In genomic region chr5:152056931-152057330, GRCh38 we compare ENCODE assay signal across 34 cellular contexts.
"Had no signal": no experiment of that assay in that cellular context is flagged by ENCODE, and none has a peak within 500 bp of the region (broad histone marks: within the 10 kb centered on the region; RNA-seq: fewer than 3 reads in every experiment).

No MANE protein-coding gene starts in this region.

- H3K4me3 ChIP-seq: adrenal gland, ascending aorta, body of pancreas, breast epithelium, cardiac muscle cell had no signal

- FAIRE-seq: astrocyte, bronchial epithelial cell had no signal

- H3K4me1 ChIP-seq: adrenal gland, ascending aorta, body of pancreas, breast epithelium had no signal

- H3K27ac ChIP-seq: adrenal gland, ascending aorta, body of pancreas, brain microvascular endothelial cell, breast epithelium, cardiac muscle cell had no signal

- DNase-seq: activated effector memory CD4-positive, alpha-beta T cell treated with anti-CD3 and anti-CD28 coated beads, Interleukin-2, amount 50 U/mL, for 16 hours; activated effector memory CD4-positive, alpha-beta T cell treated with Interleukin-2 at 50 U/mL for 16 hours; activated gamma-delta T cell; activated gamma-delta T cell treated with Interleukin-2 at 50 U/mL for 16 hours; activated naive CD4-positive, alpha-beta T cell; activated naive CD4-positive, alpha-beta T cell treated with anti-CD3 and anti-CD28 coated beads for 36 hours; activated naive CD4-positive, alpha-beta T cell treated with anti-CD3 and anti-CD28 coated beads, Interleukin-2, amount 10 ng/mL, durations not matched to agents 7 days and 5 days; activated naive CD4-positive, alpha-beta T cell treated with anti-CD3 and anti-CD28 coated beads, Interleukin-2, amount 50 U/mL, for 16 hours; activated naive CD4-positive, alpha-beta T cell treated with Interleukin-2 at 50 U/mL for 16 hours; activated naive CD8-positive, alpha-beta T cell treated with anti-CD3 and anti-CD28 coated beads for 36 hours; activated naive CD8-positive, alpha-beta T cell treated with anti-CD3 and anti-CD28 coated beads, Interleukin-2, amount 10 ng/mL, durations not matched to agents 7 days and 5 days; activated naive CD8-positive, alpha-beta T cell treated with anti-CD3 and anti-CD28 coated beads, Interleukin-2, amount 50 U/mL, for 24 hours; activated T-cell treated with anti-CD3 and anti-CD28 coated beads, Interleukin-2, amount 50 U/mL, for 1 hour; activated T-cell treated with anti-CD3 and anti-CD28 coated beads, Interleukin-2, amount 50 U/mL, for 24 hours; activated T-cell treated with anti-CD3 and anti-CD28 coated beads, Interleukin-2, amount 50 U/mL, for 4 hours; activated T-cell treated with anti-CD3 and anti-CD28 coated beads, Interleukin-2, amount 50 U/mL, for 48 hours; activated T-cell treated with anti-CD3 and anti-CD28 coated beads, Interleukin-2, amount 50 U/mL, for 72 hours; adrenal gland; amniotic stem cell; amygdala; anterior cingulate cortex; aorta; body of pancreas; brain microvascular endothelial cell; caudate nucleus; central memory CD4-positive, alpha-beta T cell; cerebellar nuclear complex had no signal

- ATAC-seq: activated naive CD4-positive, alpha-beta T cell treated with anti-CD3 and anti-CD28 coated beads, Interleukin-2, amount 50 U/mL, for 72 hours; activated naive CD8-positive, alpha-beta T cell treated with anti-CD3 and anti-CD28 coated beads, Interleukin-2, amount 50 U/mL, for 24 hours; activated T-cell treated with anti-CD3 and anti-CD28 coated beads, Interleukin-2, amount 50 U/mL, for 4 hours; activated T-cell treated with anti-CD3 and anti-CD28 coated beads, Interleukin-2, amount 50 U/mL, for 72 hours; activated T-helper 17 cell treated with anti-CD3 and anti-CD28 coated beads, Interleukin-2, amount 50 U/mL, for 72 hours; body of pancreas had no signal

- H3K36me3 ChIP-seq: adrenal gland, ascending aorta, brain microvascular endothelial cell, breast epithelium, cardiac muscle cell had no signal

- H3K27me3 ChIP-seq: adrenal gland, ascending aorta, body of pancreas, brain microvascular endothelial cell, breast epithelium, cardiac muscle cell had no signal

- H3K9me3 ChIP-seq: adrenal gland, ascending aorta, body of pancreas had no signal
